8 cellular contexts compared by ENCODE assay signal in the genomic region with DNA sequence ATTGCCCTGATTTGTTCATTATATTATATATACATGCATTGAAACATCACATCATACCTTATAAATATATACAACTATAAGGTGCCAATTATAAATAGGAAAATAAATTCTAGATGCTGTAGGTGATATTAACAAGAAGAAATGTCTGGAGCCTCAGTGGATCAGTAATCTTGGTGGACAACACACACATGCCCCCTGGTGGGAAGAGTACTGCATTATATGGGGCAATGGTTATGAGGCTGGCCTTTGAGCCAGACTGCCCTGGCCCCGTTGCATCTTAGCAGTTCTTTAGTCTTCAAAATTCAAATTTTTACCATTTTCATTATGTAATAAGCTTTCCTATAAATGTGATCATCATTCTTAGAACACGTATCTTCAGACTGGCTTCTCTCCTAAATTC.
DNase-seq lines count a peak whose midpoint lies in the region; ATAC-seq and TF ChIP-seq lines count a peak whose summit lies in the region.

No MANE protein-coding gene starts in this region.

- POLR2A ChIA-PET in PC-9 (lab: Charles Lee; ENCODE audit: unreplicated experiment): no interaction called here

- no TSS peak for BruUV-seq in PC-9 (replicated peaks; lab: Mats Ljungman, UMichigan)

- H3K27me3 ChIP-seq in heart right ventricle (no peaks in the 10 kb centered on the region), right atrium auricular region (no peaks in the 10 kb centered on the region), PC-9 (ENCODE audit: insufficient read depth, low read depth) (peaks cover 18% of the 10 kb centered on the region; the same call in 1 of the 2 replicates)

- 70 to 72% methylated on average over 2 of the region's 2 CpGs for WGBS in heart right ventricle, 2 donors

- H3K9me2 ChIP-seq in PC-9 (ENCODE audit: insufficient read depth): no peaks in the 10 kb centered on the region

- no peaks in the 10 kb centered on the region for H3K36me3 ChIP-seq in heart right ventricle
- no peaks in the 10 kb centered on the region for H3K36me3 ChIP-seq in right atrium auricular region
- H3K36me3 ChIP-seq in PC-9 (ENCODE audit: low read depth): no peaks in the 10 kb centered on the region

- H3K4me1 ChIP-seq in heart right ventricle (no peaks in the 10 kb centered on the region), right atrium auricular region (no peaks in the 10 kb centered on the region), PC-9 (replicated peaks; ENCODE audit: insufficient read depth) (no peaks in the 10 kb centered on the region)

- H3K4me3 ChIP-seq in heart right ventricle: no peak overlapping the region
- no peak overlapping the region for H3K4me3 ChIP-seq in right atrium auricular region
- H3K4me3 ChIP-seq in PC-9: no peak overlapping the region

- CTCF ChIA-PET in PC-9 (lab: Charles Lee): no interaction called here

- ATAC-seq in heart right ventricle: no peak
- ATAC-seq in HG02798 (IDR thresholded peaks at IDR 0.05; ENCODE audit: poor library complexity, unreplicated experiment): peak; percentile 77

- H3K9me3 ChIP-seq in heart right ventricle: no peaks in the 10 kb centered on the region
- no peaks in the 10 kb centered on the region for H3K9me3 ChIP-seq in right atrium auricular region
- H3K9me3 ChIP-seq in PC-9 (ENCODE audit: insufficient read depth, low read depth): no peaks in the 10 kb centered on the region

- H3K27ac ChIP-seq in heart right ventricle (no peak overlapping the region), right atrium auricular region (no peak overlapping the region), PC-9 (no peak overlapping the region)

- DNase-seq in heart right ventricle (no peak), right atrium auricular region (ENCODE audit: low spot score) (no peak), PC-9 (peak in 1 of 2 experiments; percentile 24), fibroblast of the conjunctiva (ENCODE audit: low read depth) (peak; percentile 13), GOT3 (lab: John Stamatoyannopoulos, UW) (no peak), posterior vena cava (ENCODE audit: low spot score) (no peak), hippocampal formation (lab: John Stamatoyannopoulos, UW) (no peak)

- no peaks in the 10 kb centered on the region for H3K79me2 ChIP-seq in PC-9 (ENCODE audit: low read depth)

- intact Hi-C loops in heart right ventricle (cut with DNase I): loop anchor here in 1 of 10 donors (5.0 kb wide), 1 partner anchor 215 kb away; no protein-coding TSS in a partner anchor
- intact Hi-C loops in PC-9 (cut with micrococcal nuclease; ENCODE audit: unreplicated experiment): loop anchor here (1.0 to 2.0 kb wide), 2 partner anchors 58 to 215 kb away; no protein-coding TSS in a partner anchor
- intact Hi-C loops in posterior vena cava (cut with DNase I): no loop called here

- no peaks in the 10 kb centered on the region for H3F3A ChIP-seq in PC-9 (ENCODE audit: insufficient read depth, low read depth)

- H4K20me1 ChIP-seq in PC-9 (ENCODE audit: insufficient read depth): no peaks in the 10 kb centered on the region

- no peak overlapping the region for H2AFZ ChIP-seq in PC-9

- peak in 6 of 9 donors; percentile 5 to 42 (median 32) for TF ChIP-seq CTCF in heart right ventricle (IDR thresholded peaks at IDR 0.05)
- TF ChIP-seq CTCF in right atrium auricular region (IDR thresholded peaks at IDR 0.05): peak in 1 of 2 donors; percentile 31
- peak; percentile 71 for TF ChIP-seq CTCF in PC-9 (conservative IDR thresholded peaks at IDR 0.05)

- H3K4me2 ChIP-seq in PC-9: no peak overlapping the region
